ENCODE assay signal across 2 cellular contexts in the genomic region with DNA sequence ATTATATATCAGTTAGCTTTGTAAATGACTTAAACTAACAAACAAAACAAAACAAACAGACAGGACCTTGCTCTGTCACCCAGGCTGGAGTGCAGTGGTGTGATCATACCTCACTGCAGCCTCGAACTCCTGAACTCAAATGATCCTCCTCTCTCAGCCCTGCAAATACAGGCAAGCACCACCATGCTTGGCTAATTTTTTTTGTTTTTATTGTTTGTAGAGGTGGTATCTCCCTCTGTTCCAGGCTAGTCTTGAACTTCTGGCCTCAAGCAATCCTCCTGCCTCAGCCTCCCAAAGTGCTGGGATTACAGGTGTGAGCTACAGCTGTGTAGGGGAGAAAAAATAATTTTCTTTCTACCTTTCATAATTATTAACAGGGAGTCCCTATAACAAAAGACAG.
TF ChIP-seq lines count a peak whose summit lies in the region.

No MANE protein-coding gene starts in this region.

TF ChIP-seq in IMR-90, 13 proteins besides CTCF, POLR2A, EP300 and RAD21:
- TF ChIP-seq, protein P1, sequence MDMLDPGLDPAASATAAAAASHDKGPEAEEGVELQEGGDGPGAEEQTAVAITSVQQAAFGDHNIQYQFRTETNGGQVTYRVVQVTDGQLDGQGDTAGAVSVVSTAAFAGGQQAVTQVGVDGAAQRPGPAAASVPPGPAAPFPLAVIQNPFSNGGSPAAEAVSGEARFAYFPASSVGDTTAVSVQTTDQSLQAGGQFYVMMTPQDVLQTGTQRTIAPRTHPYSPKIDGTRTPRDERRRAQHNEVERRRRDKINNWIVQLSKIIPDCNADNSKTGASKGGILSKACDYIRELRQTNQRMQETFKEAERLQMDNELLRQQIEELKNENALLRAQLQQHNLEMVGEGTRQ (IDR thresholded peaks at IDR 0.05; ENCODE audit: low read depth, low read length), result no peak
- TF ChIP-seq MAFK (IDR thresholded peaks at IDR 0.05; ENCODE audit: low read depth, low read length) (no peak), NFE2L2 (IDR thresholded peaks at IDR 0.05; ENCODE audit: low read depth, low read length) (no peak), CHD1 (IDR thresholded peaks at IDR 0.05; ENCODE audit: low read depth, low read length) (no peak), MXI1 (IDR thresholded peaks at IDR 0.05; ENCODE audit: borderline replicate concordance, low read depth, low read length) (no peak), SMC3 (IDR thresholded peaks at IDR 0.05; ENCODE audit: low read depth, low read length) (no peak), BHLHE40 (IDR thresholded peaks at IDR 0.05; ENCODE audit: low read depth, low read length) (no peak), CEBPB (IDR thresholded peaks at IDR 0.05; ENCODE audit: low read depth, low read length) (no peak), FOS (IDR thresholded peaks at IDR 0.05; ENCODE audit: low read depth, low read length) (no peak), MAZ (IDR thresholded peaks at IDR 0.05; ENCODE audit: borderline replicate concordance, low read depth, low read length) (no peak), RFX5 (IDR thresholded peaks at IDR 0.05; ENCODE audit: low read depth, low read length) (no peak), RCOR1 (IDR thresholded peaks at IDR 0.05; ENCODE audit: insufficient replicate concordance, low read length) (no peak)
- TF ChIP-seq, protein P2, sequence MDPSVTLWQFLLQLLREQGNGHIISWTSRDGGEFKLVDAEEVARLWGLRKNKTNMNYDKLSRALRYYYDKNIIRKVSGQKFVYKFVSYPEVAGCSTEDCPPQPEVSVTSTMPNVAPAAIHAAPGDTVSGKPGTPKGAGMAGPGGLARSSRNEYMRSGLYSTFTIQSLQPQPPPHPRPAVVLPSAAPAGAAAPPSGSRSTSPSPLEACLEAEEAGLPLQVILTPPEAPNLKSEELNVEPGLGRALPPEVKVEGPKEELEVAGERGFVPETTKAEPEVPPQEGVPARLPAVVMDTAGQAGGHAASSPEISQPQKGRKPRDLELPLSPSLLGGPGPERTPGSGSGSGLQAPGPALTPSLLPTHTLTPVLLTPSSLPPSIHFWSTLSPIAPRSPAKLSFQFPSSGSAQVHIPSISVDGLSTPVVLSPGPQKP (IDR thresholded peaks at IDR 0.05; ENCODE audit: borderline replicate concordance, low read depth, low read length), result no peak

TF ChIP-seq in H1, 55 proteins besides CTCF, POLR2A, EP300 and RAD21:
- TF ChIP-seq, protein P3, sequence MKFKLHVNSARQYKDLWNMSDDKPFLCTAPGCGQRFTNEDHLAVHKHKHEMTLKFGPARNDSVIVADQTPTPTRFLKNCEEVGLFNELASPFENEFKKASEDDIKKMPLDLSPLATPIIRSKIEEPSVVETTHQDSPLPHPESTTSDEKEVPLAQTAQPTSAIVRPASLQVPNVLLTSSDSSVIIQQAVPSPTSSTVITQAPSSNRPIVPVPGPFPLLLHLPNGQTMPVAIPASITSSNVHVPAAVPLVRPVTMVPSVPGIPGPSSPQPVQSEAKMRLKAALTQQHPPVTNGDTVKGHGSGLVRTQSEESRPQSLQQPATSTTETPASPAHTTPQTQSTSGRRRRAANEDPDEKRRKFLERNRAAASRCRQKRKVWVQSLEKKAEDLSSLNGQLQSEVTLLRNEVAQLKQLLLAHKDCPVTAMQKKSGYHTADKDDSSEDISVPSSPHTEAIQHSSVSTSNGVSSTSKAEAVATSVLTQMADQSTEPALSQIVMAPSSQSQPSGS (IDR thresholded peaks at IDR 0.05; ENCODE audit: low read length), result no peak
- TF ChIP-seq TEAD4 (IDR thresholded peaks at IDR 0.05; ENCODE audit: low read depth, low read length), result no peak
- TF ChIP-seq, protein P4, sequence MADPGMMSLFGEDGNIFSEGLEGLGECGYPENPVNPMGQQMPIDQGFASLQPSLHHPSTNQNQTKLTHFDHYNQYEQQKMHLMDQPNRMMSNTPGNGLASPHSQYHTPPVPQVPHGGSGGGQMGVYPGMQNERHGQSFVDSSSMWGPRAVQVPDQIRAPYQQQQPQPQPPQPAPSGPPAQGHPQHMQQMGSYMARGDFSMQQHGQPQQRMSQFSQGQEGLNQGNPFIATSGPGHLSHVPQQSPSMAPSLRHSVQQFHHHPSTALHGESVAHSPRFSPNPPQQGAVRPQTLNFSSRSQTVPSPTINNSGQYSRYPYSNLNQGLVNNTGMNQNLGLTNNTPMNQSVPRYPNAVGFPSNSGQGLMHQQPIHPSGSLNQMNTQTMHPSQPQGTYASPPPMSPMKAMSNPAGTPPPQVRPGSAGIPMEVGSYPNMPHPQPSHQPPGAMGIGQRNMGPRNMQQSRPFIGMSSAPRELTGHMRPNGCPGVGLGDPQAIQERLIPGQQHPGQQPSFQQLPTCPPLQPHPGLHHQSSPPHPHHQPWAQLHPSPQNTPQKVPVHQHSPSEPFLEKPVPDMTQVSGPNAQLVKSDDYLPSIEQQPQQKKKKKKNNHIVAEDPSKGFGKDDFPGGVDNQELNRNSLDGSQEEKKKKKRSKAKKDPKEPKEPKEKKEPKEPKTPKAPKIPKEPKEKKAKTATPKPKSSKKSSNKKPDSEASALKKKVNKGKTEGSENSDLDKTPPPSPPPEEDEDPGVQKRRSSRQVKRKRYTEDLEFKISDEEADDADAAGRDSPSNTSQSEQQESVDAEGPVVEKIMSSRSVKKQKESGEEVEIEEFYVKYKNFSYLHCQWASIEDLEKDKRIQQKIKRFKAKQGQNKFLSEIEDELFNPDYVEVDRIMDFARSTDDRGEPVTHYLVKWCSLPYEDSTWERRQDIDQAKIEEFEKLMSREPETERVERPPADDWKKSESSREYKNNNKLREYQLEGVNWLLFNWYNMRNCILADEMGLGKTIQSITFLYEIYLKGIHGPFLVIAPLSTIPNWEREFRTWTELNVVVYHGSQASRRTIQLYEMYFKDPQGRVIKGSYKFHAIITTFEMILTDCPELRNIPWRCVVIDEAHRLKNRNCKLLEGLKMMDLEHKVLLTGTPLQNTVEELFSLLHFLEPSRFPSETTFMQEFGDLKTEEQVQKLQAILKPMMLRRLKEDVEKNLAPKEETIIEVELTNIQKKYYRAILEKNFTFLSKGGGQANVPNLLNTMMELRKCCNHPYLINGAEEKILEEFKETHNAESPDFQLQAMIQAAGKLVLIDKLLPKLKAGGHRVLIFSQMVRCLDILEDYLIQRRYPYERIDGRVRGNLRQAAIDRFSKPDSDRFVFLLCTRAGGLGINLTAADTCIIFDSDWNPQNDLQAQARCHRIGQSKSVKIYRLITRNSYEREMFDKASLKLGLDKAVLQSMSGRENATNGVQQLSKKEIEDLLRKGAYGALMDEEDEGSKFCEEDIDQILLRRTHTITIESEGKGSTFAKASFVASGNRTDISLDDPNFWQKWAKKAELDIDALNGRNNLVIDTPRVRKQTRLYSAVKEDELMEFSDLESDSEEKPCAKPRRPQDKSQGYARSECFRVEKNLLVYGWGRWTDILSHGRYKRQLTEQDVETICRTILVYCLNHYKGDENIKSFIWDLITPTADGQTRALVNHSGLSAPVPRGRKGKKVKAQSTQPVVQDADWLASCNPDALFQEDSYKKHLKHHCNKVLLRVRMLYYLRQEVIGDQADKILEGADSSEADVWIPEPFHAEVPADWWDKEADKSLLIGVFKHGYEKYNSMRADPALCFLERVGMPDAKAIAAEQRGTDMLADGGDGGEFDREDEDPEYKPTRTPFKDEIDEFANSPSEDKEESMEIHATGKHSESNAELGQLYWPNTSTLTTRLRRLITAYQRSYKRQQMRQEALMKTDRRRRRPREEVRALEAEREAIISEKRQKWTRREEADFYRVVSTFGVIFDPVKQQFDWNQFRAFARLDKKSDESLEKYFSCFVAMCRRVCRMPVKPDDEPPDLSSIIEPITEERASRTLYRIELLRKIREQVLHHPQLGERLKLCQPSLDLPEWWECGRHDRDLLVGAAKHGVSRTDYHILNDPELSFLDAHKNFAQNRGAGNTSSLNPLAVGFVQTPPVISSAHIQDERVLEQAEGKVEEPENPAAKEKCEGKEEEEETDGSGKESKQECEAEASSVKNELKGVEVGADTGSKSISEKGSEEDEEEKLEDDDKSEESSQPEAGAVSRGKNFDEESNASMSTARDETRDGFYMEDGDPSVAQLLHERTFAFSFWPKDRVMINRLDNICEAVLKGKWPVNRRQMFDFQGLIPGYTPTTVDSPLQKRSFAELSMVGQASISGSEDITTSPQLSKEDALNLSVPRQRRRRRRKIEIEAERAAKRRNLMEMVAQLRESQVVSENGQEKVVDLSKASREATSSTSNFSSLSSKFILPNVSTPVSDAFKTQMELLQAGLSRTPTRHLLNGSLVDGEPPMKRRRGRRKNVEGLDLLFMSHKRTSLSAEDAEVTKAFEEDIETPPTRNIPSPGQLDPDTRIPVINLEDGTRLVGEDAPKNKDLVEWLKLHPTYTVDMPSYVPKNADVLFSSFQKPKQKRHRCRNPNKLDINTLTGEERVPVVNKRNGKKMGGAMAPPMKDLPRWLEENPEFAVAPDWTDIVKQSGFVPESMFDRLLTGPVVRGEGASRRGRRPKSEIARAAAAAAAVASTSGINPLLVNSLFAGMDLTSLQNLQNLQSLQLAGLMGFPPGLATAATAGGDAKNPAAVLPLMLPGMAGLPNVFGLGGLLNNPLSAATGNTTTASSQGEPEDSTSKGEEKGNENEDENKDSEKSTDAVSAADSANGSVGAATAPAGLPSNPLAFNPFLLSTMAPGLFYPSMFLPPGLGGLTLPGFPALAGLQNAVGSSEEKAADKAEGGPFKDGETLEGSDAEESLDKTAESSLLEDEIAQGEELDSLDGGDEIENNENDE (IDR thresholded peaks at IDR 0.05; ENCODE audit: insufficient replicate concordance, low read length), result no peak
- peak; percentile 82 for TF ChIP-seq KDM1A (IDR thresholded peaks at IDR 0.05; ENCODE audit: borderline replicate concordance, low read length)
TF ChIP-seq in H1: peak in this region for 1.
